Comparison of ENCODE assay signal across 1 cellular context in the genomic region with DNA sequence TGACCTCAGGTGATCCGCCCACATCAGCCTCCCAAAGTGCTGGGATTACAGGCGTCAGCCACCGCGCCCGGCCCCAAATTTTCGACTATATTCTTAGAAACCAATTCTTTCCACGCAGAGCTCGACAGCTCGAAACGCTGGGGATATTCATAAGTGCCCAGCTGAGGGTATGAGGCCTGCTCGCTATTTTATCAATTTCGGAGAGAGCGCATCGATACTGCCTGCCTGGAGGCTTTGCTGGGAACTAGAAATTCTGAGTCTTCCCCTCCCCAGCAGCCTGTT.
TF ChIP-seq lines count a peak whose summit lies in the region.

No MANE protein-coding gene starts in this region.

TF ChIP-seq in HepG2, 621 proteins besides CTCF, POLR2A, EP300 and RAD21:
- TF ChIP-seq, protein P1, sequence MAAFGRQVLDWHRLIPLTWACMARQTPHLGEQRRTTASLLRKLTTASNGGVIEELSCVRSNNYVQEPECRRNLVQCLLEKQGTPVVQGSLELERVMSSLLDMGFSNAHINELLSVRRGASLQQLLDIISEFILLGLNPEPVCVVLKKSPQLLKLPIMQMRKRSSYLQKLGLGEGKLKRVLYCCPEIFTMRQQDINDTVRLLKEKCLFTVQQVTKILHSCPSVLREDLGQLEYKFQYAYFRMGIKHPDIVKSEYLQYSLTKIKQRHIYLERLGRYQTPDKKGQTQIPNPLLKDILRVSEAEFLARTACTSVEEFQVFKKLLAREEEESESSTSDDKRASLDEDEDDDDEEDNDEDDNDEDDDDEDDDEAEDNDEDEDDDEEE (CRISPR knock-in tag; IDR thresholded peaks at IDR 0.05) = peak; percentile 12; the same call in 1 of the 2 replicates
- TF ChIP-seq REPIN1 (CRISPR knock-in tag; IDR thresholded peaks at IDR 0.05; ENCODE audit: borderline replicate concordance, low read depth) (peak; percentile 26; the same call in 1 of the 2 replicates), ZNF557 (CRISPR knock-in tag; IDR thresholded peaks at IDR 0.05) (no peak), TP53 (CRISPR knock-in tag; conservative IDR thresholded peaks at IDR 0.05) (0 out of 2 replicates have a peak, but pooled peaks have one; percentile 69), YEATS2 (CRISPR knock-in tag; IDR thresholded peaks at IDR 0.05; ENCODE audit: borderline replicate concordance) (no peak), MED1 (CRISPR knock-in tag; IDR thresholded peaks at IDR 0.05) (no peak), EED (CRISPR knock-in tag; IDR thresholded peaks at IDR 0.05) (peak; percentile 53; the same call in 1 of the 2 replicates), CREBL2 (CRISPR knock-in tag; IDR thresholded peaks at IDR 0.05; ENCODE audit: borderline replicate concordance) (no peak), ELF4 (CRISPR knock-in tag; IDR thresholded peaks at IDR 0.05; ENCODE audit: borderline replicate concordance) (0 out of 2 replicates have a peak, but pooled peaks have one; percentile 26), ZNF609 (CRISPR knock-in tag; IDR thresholded peaks at IDR 0.05; ENCODE audit: borderline replicate concordance) (0 out of 2 replicates have a peak, but pooled peaks have one; percentile 7), BRCA1 (CRISPR knock-in tag; IDR thresholded peaks at IDR 0.05) (peak; percentile 69; the same call in 1 of the 2 replicates), NR3C1 (CRISPR knock-in tag; IDR thresholded peaks at IDR 0.05) (no peak), SMAD1 (CRISPR knock-in tag; IDR thresholded peaks at IDR 0.05; ENCODE audit: borderline replicate concordance, low read depth) (no peak), ZNF790 (CRISPR knock-in tag; IDR thresholded peaks at IDR 0.05; ENCODE audit: borderline replicate concordance) (peak; percentile 3; the same call in 1 of the 2 replicates), TOPORS (CRISPR knock-in tag; IDR thresholded peaks at IDR 0.05) (0 out of 2 replicates have a peak, but pooled peaks have one; percentile 19), ZNF354B (CRISPR knock-in tag; IDR thresholded peaks at IDR 0.05) (peak; percentile 74; the same call in 1 of the 2 replicates), SATB2 (CRISPR knock-in tag; IDR thresholded peaks at IDR 0.05) (0 out of 2 replicates have a peak, but pooled peaks have one; percentile 17), ZBTB21 (CRISPR knock-in tag; IDR thresholded peaks at IDR 0.05) (no peak), THAP7 (CRISPR knock-in tag; IDR thresholded peaks at IDR 0.05) (peak; percentile 12; the same call in 1 of the 2 replicates), ZBTB40 (IDR thresholded peaks at IDR 0.05) (no peak), ZBTB40 (CRISPR knock-in tag; IDR thresholded peaks at IDR 0.05) (0 out of 2 replicates have a peak, but pooled peaks have one; percentile 12), CHD4 (IDR thresholded peaks at IDR 0.05; ENCODE audit: borderline replicate concordance, low read length) (peak; percentile 79; the same call in 1 of the 2 replicates), ZNF234 (CRISPR knock-in tag; conservative IDR thresholded peaks at IDR 0.05) (peak; percentile 88), ELF1 (CRISPR knock-in tag; IDR thresholded peaks at IDR 0.05) (no peak), CREB3 (CRISPR knock-in tag; IDR thresholded peaks at IDR 0.05) (peak; percentile 32; the same call in 1 of the 2 replicates), ZNF766 (CRISPR knock-in tag; IDR thresholded peaks at IDR 0.05; ENCODE audit: borderline replicate concordance) (0 out of 2 replicates have a peak, but pooled peaks have one; percentile 53), THYN1 (CRISPR knock-in tag; IDR thresholded peaks at IDR 0.05; ENCODE audit: borderline replicate concordance, low read depth) (0 out of 2 replicates have a peak, but pooled peaks have one; percentile 6), MTF2 (CRISPR knock-in tag; IDR thresholded peaks at IDR 0.05; ENCODE audit: borderline replicate concordance) (0 out of 2 replicates have a peak, but pooled peaks have one; percentile 16), THAP8 (CRISPR knock-in tag; IDR thresholded peaks at IDR 0.05; ENCODE audit: borderline replicate concordance) (peak; percentile 45; the same call in 1 of the 2 replicates), SOX13 (IDR thresholded peaks at IDR 0.05) (no peak), SOX13 (CRISPR knock-in tag; conservative IDR thresholded peaks at IDR 0.05 in 1 of 2, IDR thresholded peaks at IDR 0.05 in 1 of 2) (0 out of 4 replicates have a peak, but pooled peaks of 1 of the 2 experiments have one; percentile 70), NR2F1 (CRISPR knock-in tag; IDR thresholded peaks at IDR 0.05) (0 out of 4 replicates have a peak, but pooled peaks of 1 of the 2 experiments have one; percentile 47), ZMYM2 (CRISPR knock-in tag; IDR thresholded peaks at IDR 0.05) (peak; percentile 19; the same call in 1 of the 2 replicates)
